ENCODE assay signal across 8 cellular contexts in the genomic region with DNA sequence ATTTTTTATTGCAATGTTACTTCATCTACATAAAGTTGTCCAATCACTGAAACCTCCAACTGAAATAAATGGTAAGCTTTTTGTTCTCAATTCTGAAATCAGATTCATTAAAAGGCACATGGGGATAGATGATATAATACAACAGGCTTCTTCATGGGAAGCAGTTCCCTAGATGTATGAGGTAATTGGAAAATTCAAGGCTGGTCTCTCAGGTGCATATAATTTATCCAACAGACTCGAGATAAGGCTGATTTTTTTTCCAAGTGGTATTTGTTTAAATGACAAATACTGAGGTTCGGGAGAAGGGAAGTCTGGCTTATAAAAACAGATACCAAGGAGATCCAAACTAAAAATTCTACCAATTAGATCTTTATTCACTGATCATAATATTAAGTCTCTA.
"Had no signal": no experiment of that assay in that cellular context is flagged by ENCODE, and none has a peak within 500 bp of the region (broad histone marks: within the 10 kb centered on the region; RNA-seq: fewer than 3 reads in every experiment).

No MANE protein-coding gene starts in this region.

- ATAC-seq: GM23338 had no signal

- DNase-seq: H9, HCEC 1CT, IMR-90 had no signal

- H3K4me3 Mint-ChIP-seq: GM23338, H9 had no signal

- H3K4me3 ChIP-seq: GM23338, K562 had no signal

- FAIRE-seq: H1, H54, HTR-8/SVneo, K562 had no signal

- H3K9me3 Mint-ChIP-seq: GM23338, H9 had no signal
